Comparison of ENCODE assay signal across 10 cellular contexts in the genomic region with DNA sequence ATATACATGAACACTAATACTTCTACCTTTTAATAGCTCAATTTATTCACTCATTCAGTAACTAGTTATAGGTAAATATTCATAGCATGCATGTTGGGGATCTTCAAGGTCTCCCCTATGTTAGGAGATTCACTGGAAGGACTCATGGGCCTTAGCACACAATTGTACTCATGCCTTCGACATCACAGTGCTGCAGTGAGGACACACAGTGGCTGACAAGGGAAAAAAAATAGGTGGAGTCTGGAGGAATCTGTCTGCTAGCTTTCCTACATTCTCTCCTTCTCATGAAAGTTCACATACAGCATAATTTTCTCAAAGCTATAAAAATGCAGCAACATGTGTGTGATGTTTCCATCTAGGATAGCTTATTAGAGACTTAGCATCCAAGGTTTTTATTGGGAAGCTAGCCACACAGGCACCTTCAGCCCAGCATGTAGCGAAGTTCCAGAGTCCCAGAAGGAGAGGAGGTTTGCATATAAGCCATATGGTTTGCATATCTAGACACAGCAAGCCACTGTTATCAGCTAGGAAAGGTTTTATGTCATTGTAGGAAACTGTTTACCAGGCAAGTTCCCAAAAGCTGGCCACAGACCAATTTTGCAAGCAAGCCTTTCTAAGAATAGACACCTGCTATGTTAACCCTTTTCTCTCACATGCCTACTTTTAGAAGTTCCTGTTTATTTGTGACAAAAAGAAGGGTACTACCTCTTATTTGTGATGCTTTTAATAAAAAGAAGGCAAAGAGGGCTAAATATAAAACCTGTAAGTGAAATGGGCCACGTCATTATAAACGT. TPM values are rescaled to one million over a fixed set of nuclear protein-coding genes. Genes with fewer than 3 reads are reported as not detected.
DNase-seq lines count a peak whose midpoint lies in the region; ATAC-seq and TF ChIP-seq lines count a peak whose summit lies in the region.
"Had no signal": no experiment of that assay in that cellular context is flagged by ENCODE, and none has a peak within 500 bp of the region (broad histone marks: within the 10 kb centered on the region; RNA-seq: fewer than 3 reads in every experiment).

No MANE protein-coding gene starts in this region.

- no TSS peak for BruUV-seq in mammary epithelial cell (replicated peaks; lab: Mats Ljungman, UMichigan)

- intact Hi-C loops in mammary epithelial cell (cut with micrococcal nuclease), result loop anchor here (2.0 kb wide), 1 partner anchor 49 kb away; no protein-coding TSS in a partner anchor

- no peaks in the 10 kb centered on the region for H3K36me3 ChIP-seq in mammary epithelial cell (ENCODE audit: insufficient read depth, low read length)
- H3K36me3 ChIP-seq: SJSA1 had no signal

- H4K20me1 ChIP-seq in mammary epithelial cell (ENCODE audit: insufficient read depth, low read length), result no peaks in the 10 kb centered on the region

- H3K27me3 Mint-ChIP-seq in glutamatergic neuron (ENCODE audit: unreplicated experiment), result peaks cover 2% of the 10 kb centered on the region

- no peaks in the 10 kb centered on the region for H3K27me3 ChIP-seq in mammary epithelial cell (ENCODE audit: insufficient read depth, low read length)
- H3K27me3 ChIP-seq: SJSA1 had no signal

- 31% methylated on average over 4 of the region's 4 CpGs for WGBS in mammary epithelial cell (ENCODE audit: low coverage, missing lambda C conversion rate)

- CTCF ChIA-PET in mammary epithelial cell (lab: Charles Lee; ENCODE audit: low non-redundant PET), result no interaction called here

- DNase-seq in KBM-7, result peak; percentile 3
- DNase-seq in mammary epithelial cell, result peak; percentile 4
- DNase-seq in NCI-H2107 (lab: John Stamatoyannopoulos, UW), result no peak
- no peak for DNase-seq in NCI-H1694 treated with DMSO at 0.1 percent for 48 hours (lab: John Stamatoyannopoulos, UW)
- DNase-seq in glutamatergic neuron, result no peak
- no peak for DNase-seq in NCI-H510A (lab: John Stamatoyannopoulos, UW)
- DNase-seq: GF-D8 had no signal

- no peak overlapping the region for H3K4me3 Mint-ChIP-seq in glutamatergic neuron (ENCODE audit: unreplicated experiment)

- H2AFZ ChIP-seq in mammary epithelial cell (ENCODE audit: low read depth, low read length), result no peak overlapping the region

- peaks cover 3% of the 10 kb centered on the region for H3K9me3 Mint-ChIP-seq in glutamatergic neuron (ENCODE audit: unreplicated experiment)

- H3K27ac ChIP-seq in mammary epithelial cell (ENCODE audit: insufficient read depth, low read depth, low read length), result no peak overlapping the region
- H3K27ac ChIP-seq: SJSA1 had no signal

- H3K4me1 ChIP-seq in mammary epithelial cell (ENCODE audit: insufficient read depth, low read length), result no peaks in the 10 kb centered on the region
- H3K4me1 ChIP-seq: SJSA1 had no signal

- no peak overlapping the region for H3K9ac ChIP-seq in mammary epithelial cell (ENCODE audit: insufficient read depth, low read length)

- H3K4me2 ChIP-seq in mammary epithelial cell (ENCODE audit: insufficient read depth, low read depth, low read length), result no peak overlapping the region

- H3K36me3 Mint-ChIP-seq in glutamatergic neuron (ENCODE audit: unreplicated experiment), result no peaks in the 10 kb centered on the region

- H3K79me2 ChIP-seq in mammary epithelial cell (ENCODE audit: insufficient read depth, low read length), result no peaks in the 10 kb centered on the region

- H3K4me3 ChIP-seq in mammary epithelial cell (replicated peaks in 1 of 3; ENCODE audit: insufficient read depth in 1 of 3, low read depth in 2 of 3, low read length in 3 of 3), result no peak overlapping the region
- H3K4me3 ChIP-seq: SJSA1 had no signal

- H3K4me1 Mint-ChIP-seq in glutamatergic neuron (ENCODE audit: low read depth, unreplicated experiment), result peaks cover 10% of the 10 kb centered on the region

- in situ Hi-C loops in KBM-7 (cut with MboI; ENCODE audit: low pct_unique_long_range_greater_than_20kb, low sequenced_read_pairs) (no loop called here), mammary epithelial cell (cut with MboI; ENCODE audit: low sequenced_read_pairs in 2 of 2) (no loop called here)

- ATAC-seq in GM18517 (IDR thresholded peaks at IDR 0.05; ENCODE audit: unreplicated experiment) (peak; percentile 33), GM21576 (IDR thresholded peaks at IDR 0.05; ENCODE audit: unreplicated experiment) (peak; percentile 50)

- no peaks in the 10 kb centered on the region for H3K9me3 ChIP-seq in mammary epithelial cell (replicated peaks; ENCODE audit: insufficient read depth, low read length)
- H3K9me3 ChIP-seq: SJSA1 had no signal

- TF ChIP-seq CTCF in mammary epithelial cell (conservative IDR thresholded peaks at IDR 0.05 in 1 of 2, IDR thresholded peaks at IDR 0.05 in 1 of 2; ENCODE audit: extremely low read depth in 1 of 2, insufficient read depth in 1 of 2, low read depth in 1 of 2, low read length in 2 of 2) (peak; percentile 5 to 21), glutamatergic neuron (IDR thresholded peaks at IDR 0.05; ENCODE audit: partially characterized antibody, unreplicated experiment) (no peak)

- dilution Hi-C loops in mammary epithelial cell (cut with HindIII; ENCODE audit: low sequenced_read_pairs), result no loop called here

- no peak overlapping the region for H3K27ac Mint-ChIP-seq in glutamatergic neuron (ENCODE audit: unreplicated experiment)

RNA-seq across cellular contexts. Expression of gene MORC1, which starts 46.4 kb away (rescaled TPM):
- not detected for total RNA-seq in mammary epithelial cell
- not detected for polyA plus RNA-seq in mammary epithelial cell
- polyA minus RNA-seq in mammary epithelial cell, result not detected
- total RNA-seq in glutamatergic neuron (ENCODE audit: unreplicated experiment), result not detected
- total RNA-seq: SJSA1 had no signal

Comparison
In these comparisons a context has a peak if more than half of its experiments do, and no peak if none do; other contexts are left out.
1. DNase-seq: peak in KBM-7 (single experiment) and mammary epithelial cell (single experiment); none in NCI-H2107 (single experiment), NCI-H1694 treated with DMSO at 0.1 percent for 48 hours (single experiment), glutamatergic neuron (single experiment) and NCI-H510A (single experiment).